ENCODE assay signal across 8 cellular contexts in genomic region chr5:159208508-159209437, GRCh38. TPM values are rescaled to one million over a fixed set of nuclear protein-coding genes. Genes with fewer than 3 reads are reported as not detected.
DNase-seq lines count a peak whose midpoint lies in the region; ATAC-seq and TF ChIP-seq lines count a peak whose summit lies in the region.

No MANE protein-coding gene starts in this region.

- H3K4me1 ChIP-seq in A673 (ENCODE audit: insufficient read depth, low read length, poor library complexity, severe bottlenecking) (peaks cover 64% of the 10 kb centered on the region), skeletal muscle satellite cell (ENCODE audit: control insufficient read depth, insufficient read depth, low read length) (peaks cover 23% of the 10 kb centered on the region)

- H3K4me3 ChIP-seq in A673 (ENCODE audit: low read depth, low read length, poor library complexity, severe bottlenecking) (peak overlapping the region; percentile 75), skeletal muscle satellite cell (ENCODE audit: low read length) (peak overlapping the region; percentile 98)

- H3K36me3 ChIP-seq in A673 (ENCODE audit: insufficient read depth, low read length, poor library complexity, severe bottlenecking) (no peaks in the 10 kb centered on the region), skeletal muscle satellite cell (ENCODE audit: insufficient read depth, low read length) (no peaks in the 10 kb centered on the region)

- POLR2A ChIA-PET in A673 (lab: Charles Lee; ENCODE audit: low non-redundant PET), result no interaction called here

- in situ Hi-C loops in T47D (cut with HindIII; ENCODE audit: low pct_unique_long_range_greater_than_20kb, low sequenced_read_pairs), result no loop called here

- BruUV-seq in A673 (replicated peaks; lab: Mats Ljungman, UMichigan), result no TSS peak

- peak overlapping the region; percentile 94 for H3K4me2 ChIP-seq in skeletal muscle satellite cell (ENCODE audit: low read length)

- ATAC-seq in GM18498 (IDR thresholded peaks at IDR 0.05; ENCODE audit: unreplicated experiment) (peak; percentile 21), HG03039 (IDR thresholded peaks at IDR 0.05; ENCODE audit: unreplicated experiment) (peak; percentile 16)

- no peaks in the 10 kb centered on the region for H3K9me3 ChIP-seq in A673 (ENCODE audit: low read depth, low read length, poor library complexity, severe bottlenecking)
- no peaks in the 10 kb centered on the region for H3K9me3 ChIP-seq in skeletal muscle satellite cell (replicated peaks; ENCODE audit: low read length)

- peak overlapping the region; percentile 98 for H3K9ac ChIP-seq in skeletal muscle satellite cell (ENCODE audit: low read depth, low read length)

- H3K27ac ChIP-seq in A673 (ENCODE audit: low read depth, low read length, poor library complexity, severe bottlenecking), result peak overlapping the region; percentile 96

- CTCF ChIA-PET in A673 (lab: Charles Lee), result no interaction called here

- intact Hi-C loops in A673 (cut with micrococcal nuclease; ENCODE audit: unreplicated experiment), result loop anchor here (2.0 to 5.0 kb wide), 2 partner anchors 51 to 54 kb away; partner anchors contain the start of gene UBLCP1

- H3K27me3 ChIP-seq in A673 (replicated peaks; ENCODE audit: insufficient read depth, low read depth, low read length, poor library complexity) (no peaks in the 10 kb centered on the region), skeletal muscle satellite cell (ENCODE audit: control insufficient read depth, insufficient read depth, low read length) (no peaks in the 10 kb centered on the region)

- DNase-seq in A673 (ENCODE audit: low spot score) (peak; percentile 39), SK-N-DZ (ENCODE audit: low spot score) (peak; percentile 46), T47D (ENCODE audit: low read depth in 1 of 2, low spot score in 1 of 2) (peak; percentile 23 to 33), iPS-NIHi7 (ENCODE audit: extremely low spot score) (peak; percentile 68), foreskin melanocyte (no peak)

- TF ChIP-seq CTCF in A673 (conservative IDR thresholded peaks at IDR 0.05; ENCODE audit: low read depth, low read length), result no peak

RNA-seq across cellular contexts. Expression of gene RNF145, which starts 0.6 kb away (rescaled TPM):
- 103 and 132 TPM in 2 replicates for total RNA-seq in A673 (2021)
- polyA plus RNA-seq in SK-N-DZ (2014; cell fraction: cytosol; rRNA removed), result 79.7 and 80.8 TPM in 2 replicates
- 39.5 and 44.8 TPM in 2 replicates for polyA plus RNA-seq in SK-N-DZ (2014; cell fraction: nucleus; rRNA removed)
- total RNA-seq in skeletal muscle satellite cell (2012; rRNA removed), result 26.4 and 27.3 TPM in 2 replicates

RNA-seq across cellular contexts. Expression of gene UBLCP1, which starts 54.3 kb away (rescaled TPM):
- total RNA-seq in A673 (2021), result 23.5 and 23.8 TPM in 2 replicates
- 43.8 and 45.5 TPM in 2 replicates for polyA plus RNA-seq in SK-N-DZ (2014; cell fraction: cytosol; rRNA removed)
- 17.9 and 18.7 TPM in 2 replicates for polyA plus RNA-seq in SK-N-DZ (2014; cell fraction: nucleus; rRNA removed)
- total RNA-seq in skeletal muscle satellite cell (2012; rRNA removed), result 28.4 and 30.9 TPM in 2 replicates
